10 cellular contexts compared by ENCODE assay signal in genomic region chr15:76988874-76989780, GRCh38. TPM values are rescaled to one million over a fixed set of nuclear protein-coding genes. Genes with fewer than 3 reads are reported as not detected.
A peak's percentile ranks its signal among the peaks of the same experiment; 100 is the strongest.
DNase-seq lines count a peak whose midpoint lies in the region; ATAC-seq and TF ChIP-seq lines count a peak whose summit lies in the region.
"Had no signal": no experiment of that assay in that cellular context is flagged by ENCODE, and none has a peak within 500 bp of the region (broad histone marks: within the 10 kb centered on the region; RNA-seq: fewer than 3 reads in every experiment).

No MANE protein-coding gene starts in this region.

- H3K27me3 ChIP-seq in OCI-LY3 (ENCODE audit: low read depth, low read length) (no peaks in the 10 kb centered on the region), suprapubic skin (no peaks in the 10 kb centered on the region), thyroid gland (no peaks in the 10 kb centered on the region)

- H3K9me3 ChIP-seq in OCI-LY3 (ENCODE audit: insufficient read depth, low read length) (no peaks in the 10 kb centered on the region), suprapubic skin (no peaks in the 10 kb centered on the region), thyroid gland (no peaks in the 10 kb centered on the region)

- H3K4me1 ChIP-seq in OCI-LY3 (ENCODE audit: low read length) (peaks cover 68% of the 10 kb centered on the region), suprapubic skin (peaks cover 13% of the 10 kb centered on the region), thyroid gland (no peaks in the 10 kb centered on the region)

- peak; percentile 50 for ATAC-seq in Right ventricle myocardium superior (ENCODE audit: poor library complexity)

- peak overlapping the region; percentile 24 for H3K4me3 Mint-ChIP-seq in activated naive CD4-positive, alpha-beta T cell treated with anti-CD3 and anti-CD28 coated beads, Interleukin-2, amount 10 ng/mL, durations not matched to agents 7 days and 5 days

- H4K20me1 ChIP-seq in OCI-LY3 (ENCODE audit: insufficient read depth, low read length), result no peaks in the 10 kb centered on the region

- TF ChIP-seq POLR2A in suprapubic skin (IDR thresholded peaks at IDR 0.05) (no peak), thyroid gland (IDR thresholded peaks at IDR 0.05) (no peak)

- CTCF ChIA-PET in activated naive CD4-positive, alpha-beta T cell treated with anti-CD3 and anti-CD28 coated beads, Interleukin-2, amount 10 ng/mL, durations not matched to agents 7 days and 5 days (lab: Charles Lee), result interaction anchor here (1.2 to 4.8 kb wide), 5 partner anchors 9 to 42 kb away, joined by 3 to 36 read pairs (median 5); no protein-coding TSS in a partner anchor

- no peaks in the 10 kb centered on the region for H3K27me3 Mint-ChIP-seq in activated naive CD4-positive, alpha-beta T cell treated with anti-CD3 and anti-CD28 coated beads, Interleukin-2, amount 10 ng/mL, durations not matched to agents 7 days and 5 days

- H3K4me1 Mint-ChIP-seq in activated naive CD4-positive, alpha-beta T cell treated with anti-CD3 and anti-CD28 coated beads, Interleukin-2, amount 10 ng/mL, durations not matched to agents 7 days and 5 days, result peaks cover 69% of the 10 kb centered on the region

- H3K9me3 Mint-ChIP-seq in activated naive CD4-positive, alpha-beta T cell treated with anti-CD3 and anti-CD28 coated beads, Interleukin-2, amount 10 ng/mL, durations not matched to agents 7 days and 5 days, result no peaks in the 10 kb centered on the region

- H3K36me3 ChIP-seq in OCI-LY3 (replicated peaks; ENCODE audit: low read depth, low read length), result no peaks in the 10 kb centered on the region
- H3K36me3 ChIP-seq in suprapubic skin, result no peaks in the 10 kb centered on the region
- no peaks in the 10 kb centered on the region for H3K36me3 ChIP-seq in thyroid gland

- no peak for TF ChIP-seq CTCF in OCI-LY3 (IDR thresholded peaks at IDR 0.05; ENCODE audit: low read depth, low read length)
- no peak for TF ChIP-seq CTCF in suprapubic skin (IDR thresholded peaks at IDR 0.05)
- TF ChIP-seq CTCF in thyroid gland (IDR thresholded peaks at IDR 0.05), result no peak

- H3K27ac ChIP-seq in OCI-LY3 (ENCODE audit: low read length) (peak overlapping the region; percentile 87), suprapubic skin (no peak overlapping the region), thyroid gland (no peak overlapping the region)

- intact Hi-C loops in Right ventricle myocardium superior (cut with DNase I) (no loop called here), thyroid gland (cut with DNase I) (no loop called here)

- no peak for TF ChIP-seq EP300 in suprapubic skin (IDR thresholded peaks at IDR 0.05)

- peak overlapping the region; percentile 95 for H3K27ac Mint-ChIP-seq in activated naive CD4-positive, alpha-beta T cell treated with anti-CD3 and anti-CD28 coated beads, Interleukin-2, amount 10 ng/mL, durations not matched to agents 7 days and 5 days

- peak overlapping the region; percentile 67 for H3K9ac ChIP-seq in OCI-LY3 (ENCODE audit: low read length)

- H2AFZ ChIP-seq in OCI-LY3 (ENCODE audit: low read depth, low read length), result peak overlapping the region; percentile 70

- WGBS in suprapubic skin, result 81% methylated on average over 9 of the region's 12 CpGs
- WGBS in thyroid gland, 2 donors, result 76 to 85% methylated on average over 12 of the region's 12 CpGs

- DNase-seq in activated naive CD4-positive, alpha-beta T cell treated with anti-CD3 and anti-CD28 coated beads, Interleukin-2, amount 10 ng/mL, durations not matched to agents 7 days and 5 days, result no peak
- no peak for DNase-seq in activated naive CD4-positive, alpha-beta T cell (lab: John Stamatoyannopoulos, UW)
- DNase-seq in Right ventricle myocardium superior (no peak), suprapubic skin (ENCODE audit: low spot score in 2 of 2) (peak; percentile 45 to 76), thyroid gland (no peak), DMS 273 treated with DMSO at 0.1 percent for 48 hours (lab: John Stamatoyannopoulos, UW) (no peak), NCI-H446 treated with DMSO at 0.1 percent for 48 hours (lab: John Stamatoyannopoulos, UW) (no peak)
- DNase-seq: T1000 had no signal

- H3K4me2 ChIP-seq in OCI-LY3 (ENCODE audit: low read length), result peak overlapping the region; percentile 95

- no peaks in the 10 kb centered on the region for H3K79me2 ChIP-seq in OCI-LY3 (ENCODE audit: low read length)

- H3K4me3 ChIP-seq in OCI-LY3 (ENCODE audit: low read length) (peak overlapping the region; percentile 61), suprapubic skin (no peak overlapping the region), thyroid gland (replicated peaks in 1 of 3) (no peak overlapping the region)

- H3K36me3 Mint-ChIP-seq in activated naive CD4-positive, alpha-beta T cell treated with anti-CD3 and anti-CD28 coated beads, Interleukin-2, amount 10 ng/mL, durations not matched to agents 7 days and 5 days, result no peaks in the 10 kb centered on the region

RNA-seq across cellular contexts. Expression of gene PSTPIP1, which starts 5.8 kb away (rescaled TPM):
- 5.0 TPM for total RNA-seq in Right ventricle myocardium superior
- 1 to 10 TPM; 1.9 to 5.9 (median 2.6) TPM for total RNA-seq in suprapubic skin
- total RNA-seq in thyroid gland, result 1 to 10 TPM; 1.4 to 6.9 (median 3.7) TPM
- total RNA-seq: fibroblast of villous mesenchyme had no signal

RNA-seq across cellular contexts. Expression of gene RCN2, which starts 57.6 kb away (rescaled TPM):
- total RNA-seq in Right ventricle myocardium superior (18.9 TPM), suprapubic skin (10 to 100 TPM; 18.3 to 33.1 (median 23.6) TPM), thyroid gland (10 to 100 TPM; 44.8 to 64.8 (median 53.4) TPM)

Comparison
In these comparisons a context has a peak if more than half of its experiments do, and no peak if none do; other contexts are left out.
1. DNase-seq: peak in suprapubic skin (2 of 2); none in activated naive CD4-positive, alpha-beta T cell treated with anti-CD3 and anti-CD28 coated beads, Interleukin-2, amount 10 ng/mL, durations not matched to agents 7 days and 5 days (single experiment), activated naive CD4-positive, alpha-beta T cell (0 of 4), Right ventricle myocardium superior (single experiment), thyroid gland (0 of 2), DMS 273 treated with DMSO at 0.1 percent for 48 hours (single experiment) and NCI-H446 treated with DMSO at 0.1 percent for 48 hours (single experiment).